Comparison of ENCODE assay signal across 15 cellular contexts in the genomic region with DNA sequence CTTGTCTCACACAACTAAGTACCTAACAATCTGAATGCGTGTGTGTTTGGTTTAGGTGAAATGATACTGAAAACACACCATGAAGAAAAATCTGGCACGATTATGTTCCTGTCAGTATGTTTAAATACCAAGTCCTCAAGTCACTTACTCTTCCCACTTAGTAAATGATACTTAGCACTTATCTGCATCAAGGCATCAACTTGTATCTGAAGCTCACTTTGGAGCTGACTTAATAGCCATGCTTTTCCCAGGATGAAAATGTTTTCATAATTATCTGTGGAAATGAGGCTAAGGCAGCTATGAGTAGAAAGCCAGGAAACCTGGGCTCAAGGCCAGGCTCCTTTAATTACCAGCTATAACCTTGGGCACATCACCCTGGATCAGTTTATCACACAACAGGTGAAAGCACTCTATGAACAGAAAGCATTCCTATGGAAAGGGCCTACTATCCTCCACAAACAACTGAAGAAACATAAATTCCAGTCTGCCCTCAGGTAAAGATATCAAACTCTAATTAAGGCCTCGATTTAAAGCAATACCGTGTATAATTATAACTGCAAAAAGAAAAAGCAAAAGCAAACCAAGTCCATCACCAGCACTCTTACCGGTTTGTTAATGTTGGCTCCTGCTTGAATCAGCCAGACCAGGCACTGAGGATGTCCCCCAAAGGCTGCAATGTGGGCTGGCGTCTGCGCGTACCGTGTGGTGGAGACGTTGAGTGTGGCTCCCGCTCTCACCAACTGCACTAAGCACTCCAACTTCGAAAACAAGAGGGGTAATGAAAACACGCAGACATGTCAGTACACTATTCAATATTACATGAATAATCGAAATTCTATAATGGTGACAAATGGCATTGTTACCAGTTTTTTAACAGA. TPM values are rescaled to one million over a fixed set of nuclear protein-coding genes. Genes with fewer than 3 reads are reported as not detected.
DNase-seq lines count a peak whose midpoint lies in the region; ATAC-seq, FAIRE-seq and TF ChIP-seq lines count a peak whose summit lies in the region.
"Had no signal": no experiment of that assay in that cellular context is flagged by ENCODE, and none has a peak within 500 bp of the region (broad histone marks: within the 10 kb centered on the region; RNA-seq: fewer than 3 reads in every experiment).

No MANE protein-coding gene starts in this region.

- H3K18ac ChIP-seq in neuronal stem cell (ENCODE audit: low read length), result no peak overlapping the region

- H3K9me3 ChIP-seq in A549 (no peaks in the 10 kb centered on the region), neuronal stem cell (replicated peaks in 1 of 2; ENCODE audit: control insufficient read depth in 2 of 2, insufficient read depth in 1 of 2, low read depth in 1 of 2, low read length in 2 of 2) (no peaks in the 10 kb centered on the region)
- H3K9me3 ChIP-seq: neutrophil, testis had no signal

- no peak overlapping the region for H2AFZ ChIP-seq in neuronal stem cell (ENCODE audit: low read length)

- FAIRE-seq in A549 (lab: Jason Lieb, UNC), result no peak

- DNase-seq in A549 (ENCODE audit: low read depth in 1 of 2, low spot score in 1 of 2), result no peak
- peak; percentile 30 for DNase-seq in HT-29 (ENCODE audit: low spot score)
- DNase-seq in myocyte (ENCODE audit: low read depth), result peak; percentile 57
- no peak for DNase-seq in type B pancreatic cell (ENCODE audit: extremely low spot score, unreplicated experiment)
- DNase-seq in occipital lobe (lab: John Stamatoyannopoulos, UW), result no peak
- DNase-seq in neuronal stem cell (ENCODE audit: low spot score), result no peak
- DNase-seq in COLO668 (lab: John Stamatoyannopoulos, UW; ENCODE audit: unreplicated experiment), result no peak
- DNase-seq: activated naive CD8-positive, alpha-beta T cell treated with anti-CD3 and anti-CD28 coated beads for 36 hours; DMS153; hippocampal formation; NCI-H2171; stimulated activated CD4-positive, alpha-beta T cell treated with anti-CD3 and anti-CD28 coated beads, Interleukin-15, amount 100 ng/mL, for 24 hours; testis had no signal

- peaks cover 43% of the 10 kb centered on the region for H3K4me1 Mint-ChIP-seq in activated T-helper 17 cell treated with anti-CD3 and anti-CD28 coated beads, Interleukin-2, amount 50 U/mL, for 72 hours
- peaks cover 66% of the 10 kb centered on the region for H3K4me1 Mint-ChIP-seq in type B pancreatic cell (ENCODE audit: unreplicated experiment)

- peaks cover 43% of the 10 kb centered on the region for H3K4me1 ChIP-seq in A549
- H3K4me1 ChIP-seq in neuronal stem cell (ENCODE audit: control insufficient read depth in 2 of 2, insufficient read depth in 1 of 2, low read depth in 1 of 2, low read length in 2 of 2), result peaks cover 13 to 17% of the 10 kb centered on the region in 2 donors

- no peaks in the 10 kb centered on the region for H3K9me3 Mint-ChIP-seq in activated T-helper 17 cell treated with anti-CD3 and anti-CD28 coated beads, Interleukin-2, amount 50 U/mL, for 72 hours
- H3K9me3 Mint-ChIP-seq in type B pancreatic cell, result no peaks in the 10 kb centered on the region
- H3K9me3 Mint-ChIP-seq: activated naive CD8-positive, alpha-beta T cell treated with anti-CD3 and anti-CD28 coated beads for 36 hours had no signal

- no peak for TF ChIP-seq RAD21 in A549 (conservative IDR thresholded peaks at IDR 0.05 in 1 of 2, IDR thresholded peaks at IDR 0.05 in 1 of 2)

- H3K4me3 Mint-ChIP-seq in activated T-helper 17 cell treated with anti-CD3 and anti-CD28 coated beads, Interleukin-2, amount 50 U/mL, for 72 hours, result peak overlapping the region; percentile 95
- no peak overlapping the region for H3K4me3 Mint-ChIP-seq in type B pancreatic cell
- H3K4me3 Mint-ChIP-seq: activated naive CD8-positive, alpha-beta T cell treated with anti-CD3 and anti-CD28 coated beads for 36 hours had no signal

- no peak overlapping the region for H2BK120ac ChIP-seq in neuronal stem cell (ENCODE audit: low read depth, low read length)

- H4K8ac ChIP-seq in neuronal stem cell (ENCODE audit: low read depth, low read length), result no peak overlapping the region

- H4K91ac ChIP-seq in neuronal stem cell (ENCODE audit: low read depth, low read length, poor library complexity), result no peak overlapping the region

- H3K4me3 ChIP-seq in A549 (no peak overlapping the region), neuronal stem cell (ENCODE audit: low read length in 2 of 2) (no peak overlapping the region)
- H3K4me3 ChIP-seq: testis had no signal

- H3K27ac ChIP-seq in A549, result no peak overlapping the region
- no peak overlapping the region for H3K27ac ChIP-seq in neuronal stem cell (replicated peaks; ENCODE audit: low read length)
- H3K27ac ChIP-seq: neutrophil, testis had no signal

- TF ChIP-seq EP300 in A549 (IDR thresholded peaks at IDR 0.05), result no peak

- H3K27me3 ChIP-seq in neuronal stem cell (ENCODE audit: control insufficient read depth in 3 of 3, insufficient read depth in 3 of 3, low read depth in 1 of 3, low read length in 3 of 3), result no peaks in the 10 kb centered on the region
- H3K27me3 ChIP-seq: neutrophil, testis had no signal

- peaks cover 9 to 67% of the 10 kb centered on the region in 2 donors for H3K36me3 ChIP-seq in neuronal stem cell (replicated peaks in 1 of 2; ENCODE audit: control insufficient read depth in 2 of 2, insufficient read depth in 2 of 2, low read length in 2 of 2)

- H3K4me2 ChIP-seq in A549 (peak overlapping the region; percentile 42; the same call in 1 of the 3 replicates), neuronal stem cell (ENCODE audit: insufficient read depth, low read length, poor library complexity, severe bottlenecking) (no peak overlapping the region)

- no peak for TF ChIP-seq CTCF in A549 (IDR thresholded peaks at IDR 0.05)
- TF ChIP-seq CTCF in type B pancreatic cell (conservative IDR thresholded peaks at IDR 0.05), result no peak

- H2BK12ac ChIP-seq in neuronal stem cell (ENCODE audit: low read length), result no peak overlapping the region

- H3K36me3 Mint-ChIP-seq in activated T-helper 17 cell treated with anti-CD3 and anti-CD28 coated beads, Interleukin-2, amount 50 U/mL, for 72 hours (ENCODE audit: low read depth), result peaks cover 86% of the 10 kb centered on the region
- peaks cover 29% of the 10 kb centered on the region for H3K36me3 Mint-ChIP-seq in type B pancreatic cell

- CTCF ChIA-PET in A549 (lab: Yijun Ruan, JAX), result no interaction called here

- no peak overlapping the region for H3K23ac ChIP-seq in neuronal stem cell (ENCODE audit: low read depth, low read length, poor library complexity)

- no peak overlapping the region for H2AK5ac ChIP-seq in neuronal stem cell (ENCODE audit: low read depth, low read length)

- no peak overlapping the region for H3K9ac ChIP-seq in neuronal stem cell (ENCODE audit: low read depth, low read length, poor library complexity)

- no peak overlapping the region for H3K14ac ChIP-seq in neuronal stem cell (ENCODE audit: low read length)

- H3K79me1 ChIP-seq in neuronal stem cell (ENCODE audit: low read depth, low read length), result peaks cover 5% of the 10 kb centered on the region

- POLR2A ChIA-PET in A549 (lab: Yijun Ruan, JAX), result no interaction called here

- H2BK15ac ChIP-seq in neuronal stem cell (ENCODE audit: low read length), result no peak overlapping the region

- no peak for ATAC-seq in A549
- ATAC-seq in activated T-helper 17 cell treated with anti-CD3 and anti-CD28 coated beads, Interleukin-2, amount 50 U/mL, for 72 hours (replicated peaks), result no peak

- TF ChIP-seq POLR2A in A549 (IDR thresholded peaks at IDR 0.05; ENCODE audit: low read length), result no peak

- no peak overlapping the region for H3K4ac ChIP-seq in neuronal stem cell (ENCODE audit: low read length)

- H3K27ac Mint-ChIP-seq in activated T-helper 17 cell treated with anti-CD3 and anti-CD28 coated beads, Interleukin-2, amount 50 U/mL, for 72 hours, result no peak overlapping the region
- no peak overlapping the region for H3K27ac Mint-ChIP-seq in type B pancreatic cell
- H3K27ac Mint-ChIP-seq: activated naive CD8-positive, alpha-beta T cell treated with anti-CD3 and anti-CD28 coated beads for 36 hours had no signal

- no peak overlapping the region for H2BK5ac ChIP-seq in neuronal stem cell (ENCODE audit: low read length)

- no peaks in the 10 kb centered on the region for H3K27me3 Mint-ChIP-seq in activated T-helper 17 cell treated with anti-CD3 and anti-CD28 coated beads, Interleukin-2, amount 50 U/mL, for 72 hours
- H3K27me3 Mint-ChIP-seq in type B pancreatic cell, result no peaks in the 10 kb centered on the region
- H3K27me3 Mint-ChIP-seq: activated naive CD8-positive, alpha-beta T cell treated with anti-CD3 and anti-CD28 coated beads for 36 hours had no signal

- WGBS in A549 (ENCODE audit: missing lambda C conversion rate), result 81% methylated on average over 14 of the region's 14 CpGs
- WGBS in neuronal stem cell (ENCODE audit: extremely low coverage in 2 of 2, insufficient read length in 2 of 2, insufficient replicate concordance in 1 of 2), 2 donors, result no CpG with 5 or more reads among the region's 14 CpGs

TF ChIP-seq in A549, 52 proteins besides CTCF, POLR2A, EP300 and RAD21 (continues in another document):
- TF ChIP-seq, protein P1, sequence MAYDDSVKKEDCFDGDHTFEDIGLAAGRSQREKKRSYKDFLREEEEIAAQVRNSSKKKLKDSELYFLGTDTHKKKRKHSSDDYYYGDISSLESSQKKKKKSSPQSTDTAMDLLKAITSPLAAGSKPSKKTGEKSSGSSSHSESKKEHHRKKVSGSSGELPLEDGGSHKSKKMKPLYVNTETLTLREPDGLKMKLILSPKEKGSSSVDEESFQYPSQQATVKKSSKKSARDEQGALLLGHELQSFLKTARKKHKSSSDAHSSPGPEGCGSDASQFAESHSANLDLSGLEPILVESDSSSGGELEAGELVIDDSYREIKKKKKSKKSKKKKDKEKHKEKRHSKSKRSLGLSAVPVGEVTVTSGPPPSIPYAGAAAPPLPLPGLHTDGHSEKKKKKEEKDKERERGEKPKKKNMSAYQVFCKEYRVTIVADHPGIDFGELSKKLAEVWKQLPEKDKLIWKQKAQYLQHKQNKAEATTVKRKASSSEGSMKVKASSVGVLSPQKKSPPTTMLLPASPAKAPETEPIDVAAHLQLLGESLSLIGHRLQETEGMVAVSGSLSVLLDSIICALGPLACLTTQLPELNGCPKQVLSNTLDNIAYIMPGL (CRISPR knock-in tag; IDR thresholded peaks at IDR 0.05; ENCODE audit: borderline replicate concordance), result no peak
- TF ChIP-seq HOXA7 (CRISPR knock-in tag; IDR thresholded peaks at IDR 0.05), result no peak

RNA-seq across cellular contexts. Expression of a gene that starts 4.6 kb away (rescaled TPM):
- polyA plus RNA-seq in A549 (2011; rRNA removed), result 60.2 and 66.0 TPM in 2 replicates
- polyA plus RNA-seq in A549 (2012; cell fraction: cytosol; rRNA removed), result 23.3 and 26.1 TPM in 2 replicates
- polyA plus RNA-seq in A549 (2012; cell fraction: nucleus; rRNA removed), result 72.9 and 89.4 TPM in 2 replicates
- 27.8 to 35.9 TPM (median 32.1 TPM) in 3 replicates for polyA plus RNA-seq in A549 (2017; fragmentation: RNase III; extraction: RNeasy Plus Mini Kit Qiagen cat#74134 plus additional on column Dnase treatment)
- 56.5 and 92.3 TPM in 2 replicates for polyA minus RNA-seq in A549 (2011; rRNA and poly(A)+ RNA removed)
- total RNA-seq in HT-29 (2014; rRNA removed; shearing (Covaris generic)), result 279 and 308 TPM in 2 replicates
- 100 to 1,000 TPM; 180 to 207 TPM for total RNA-seq in activated T-helper 17 cell treated with anti-CD3 and anti-CD28 coated beads, Interleukin-2, amount 50 U/mL, for 72 hours
- total RNA-seq in myocyte, result 1,506 and 1,796 TPM in 2 replicates
- polyA plus RNA-seq in myocyte (2012), result 393 TPM
- total RNA-seq in type B pancreatic cell (ENCODE audit: low replicate concordance), result 87.9 and 142 TPM in 2 replicates
- total RNA-seq in occipital lobe, result 195 TPM
- 91.9 TPM for polyA plus RNA-seq in neuronal stem cell (2013, experiment 1 of 2)
- polyA plus RNA-seq in neuronal stem cell (2013, experiment 2 of 2), result 92.3 TPM

Comparison
In these comparisons a context has a peak if more than half of its experiments do, and no peak if none do; other contexts are left out.
1. DNase-seq: peak in HT-29 (single experiment) and myocyte (single experiment); none in A549 (0 of 2), type B pancreatic cell (single experiment), occipital lobe (single experiment), neuronal stem cell (single experiment) and COLO668 (single experiment).